In the genomic region with DNA sequence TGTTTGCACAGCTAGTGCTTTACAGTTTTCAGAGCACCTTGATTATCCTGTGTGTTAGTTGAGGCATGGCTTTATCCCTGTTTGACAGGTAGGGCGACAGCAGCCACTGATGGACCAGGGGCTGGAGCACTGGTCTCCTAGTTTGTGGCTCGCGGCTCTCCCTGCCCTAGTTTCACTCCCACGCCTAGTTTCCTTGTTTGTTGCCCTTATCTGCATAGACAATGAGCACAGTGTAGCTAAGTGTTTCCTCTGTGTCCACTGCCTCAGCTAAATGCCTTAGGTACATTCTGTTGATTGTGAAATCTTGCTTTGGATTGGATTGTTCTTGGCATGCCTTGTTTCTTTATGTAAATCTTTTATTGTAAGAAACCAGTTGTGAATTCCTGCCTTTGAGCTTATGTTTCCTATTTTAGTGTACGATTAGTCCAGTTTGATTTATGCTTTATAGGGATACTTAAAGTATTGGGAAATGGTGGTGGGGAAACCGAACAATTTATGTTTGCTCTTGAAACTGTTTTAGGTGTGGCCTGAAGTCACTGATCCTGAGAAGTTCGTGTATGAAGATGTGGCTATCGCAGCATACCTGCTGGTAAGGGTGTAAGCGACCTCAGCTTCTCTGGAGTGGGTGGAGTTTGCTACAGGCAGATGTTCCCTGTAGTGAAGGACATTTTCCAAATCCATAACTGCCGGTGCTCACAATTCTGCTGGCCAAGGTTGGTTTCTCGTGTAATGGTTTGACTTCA, we compare ENCODE assay signal across 17 cellular contexts. TPM values are rescaled to one million over a fixed set of nuclear protein-coding genes. Genes with fewer than 3 reads are reported as not detected.
A peak's percentile ranks its signal among the peaks of the same experiment; 100 is the strongest.
DNase-seq lines count a peak whose midpoint lies in the region; ATAC-seq lines count a peak whose summit lies in the region.
"Had no signal": no experiment of that assay in that cellular context is flagged by ENCODE, and none has a peak within 500 bp of the region (broad histone marks: within the 10 kb centered on the region; RNA-seq: fewer than 3 reads in every experiment).

No MANE protein-coding gene starts in this region.

- DNase-seq in CMK (ENCODE audit: low read depth) (peak; percentile 30), mucosa of gallbladder (ENCODE audit: low spot score) (peak; percentile 54), pons (ENCODE audit: low spot score) (no peak), T-cell (no peak)
- DNase-seq in activated CD4-positive, alpha-beta T cell treated with anti-CD3 and anti-CD28 coated beads for 48 hours: no peak
- DNase-seq: activated CD4-positive, alpha-beta T cell treated with anti-CD3 and anti-CD28 coated beads, Interleukin-2, amount 10 ng/mL, durations not matched to agents 7 days and 5 days; activated naive CD4-positive, alpha-beta T cell treated with Interleukin-2 at 50 U/mL for 16 hours; DMS53; islet precursor cell; NCI-H2081; NCI-H524; T-helper 9 cell; transverse colon had no signal

- H3K27ac Mint-ChIP-seq in activated T-helper 17 cell treated with anti-CD3 and anti-CD28 coated beads, Interleukin-2, amount 50 U/mL, for 72 hours: peak overlapping the region; percentile 36
- no peak overlapping the region for H3K27ac Mint-ChIP-seq in T-cell
- H3K27ac Mint-ChIP-seq: activated CD4-positive, alpha-beta T cell treated with anti-CD3 and anti-CD28 coated beads, Interleukin-2, amount 10 ng/mL, durations not matched to agents 7 days and 5 days; CD14-positive monocyte had no signal

- POLR2A ChIA-PET in T-cell (lab: Charles Lee): interaction anchor here in 1 of 2 donors (0.6 kb wide), 1 partner anchor 71 kb away, joined by 3 read pairs; no protein-coding TSS in a partner anchor

- no peaks in the 10 kb centered on the region for H3K27me3 Mint-ChIP-seq in activated T-helper 17 cell treated with anti-CD3 and anti-CD28 coated beads, Interleukin-2, amount 50 U/mL, for 72 hours
- H3K27me3 Mint-ChIP-seq in T-cell: no peaks in the 10 kb centered on the region
- H3K27me3 Mint-ChIP-seq: activated CD4-positive, alpha-beta T cell treated with anti-CD3 and anti-CD28 coated beads, Interleukin-2, amount 10 ng/mL, durations not matched to agents 7 days and 5 days had no signal

- CTCF ChIA-PET in T-cell (lab: Charles Lee): interaction anchor here in 1 of 2 donors (0.6 to 0.9 kb wide), 2 partner anchors 17 to 606 kb away, joined by 3 read pairs; no protein-coding TSS in a partner anchor

- H3K4me3 Mint-ChIP-seq in activated T-helper 17 cell treated with anti-CD3 and anti-CD28 coated beads, Interleukin-2, amount 50 U/mL, for 72 hours: no peak overlapping the region
- H3K4me3 Mint-ChIP-seq in T-cell: no peak overlapping the region
- H3K4me3 Mint-ChIP-seq: activated CD4-positive, alpha-beta T cell treated with anti-CD3 and anti-CD28 coated beads, Interleukin-2, amount 10 ng/mL, durations not matched to agents 7 days and 5 days; CD14-positive monocyte had no signal

- peaks cover 93% of the 10 kb centered on the region for H3K36me3 Mint-ChIP-seq in activated T-helper 17 cell treated with anti-CD3 and anti-CD28 coated beads, Interleukin-2, amount 50 U/mL, for 72 hours (ENCODE audit: low read depth)
- peaks cover 46% of the 10 kb centered on the region for H3K36me3 Mint-ChIP-seq in T-cell

- H3K9me3 Mint-ChIP-seq in activated T-helper 17 cell treated with anti-CD3 and anti-CD28 coated beads, Interleukin-2, amount 50 U/mL, for 72 hours: no peaks in the 10 kb centered on the region
- no peaks in the 10 kb centered on the region for H3K9me3 Mint-ChIP-seq in T-cell
- H3K9me3 Mint-ChIP-seq: activated CD4-positive, alpha-beta T cell treated with anti-CD3 and anti-CD28 coated beads, Interleukin-2, amount 10 ng/mL, durations not matched to agents 7 days and 5 days; CD14-positive monocyte had no signal

- ATAC-seq in activated T-helper 17 cell treated with anti-CD3 and anti-CD28 coated beads, Interleukin-2, amount 50 U/mL, for 72 hours (replicated peaks): peak; percentile 26
- ATAC-seq in esophagus mucosa (peak; percentile 93), T-cell (replicated peaks in 1 of 4) (no peak), HG03571 (IDR thresholded peaks at IDR 0.05; ENCODE audit: unreplicated experiment) (no peak)

- peaks cover 7% of the 10 kb centered on the region for H3K4me1 Mint-ChIP-seq in activated T-helper 17 cell treated with anti-CD3 and anti-CD28 coated beads, Interleukin-2, amount 50 U/mL, for 72 hours
- no peaks in the 10 kb centered on the region for H3K4me1 Mint-ChIP-seq in T-cell
- H3K4me1 Mint-ChIP-seq: activated CD4-positive, alpha-beta T cell treated with anti-CD3 and anti-CD28 coated beads, Interleukin-2, amount 10 ng/mL, durations not matched to agents 7 days and 5 days; CD14-positive monocyte had no signal

RNA-seq across cellular contexts. Expression of a gene that starts 11.0 kb away (rescaled TPM):
- total RNA-seq in activated T-helper 17 cell treated with anti-CD3 and anti-CD28 coated beads, Interleukin-2, amount 50 U/mL, for 72 hours: 10 to 100 TPM; 24.0 to 37.3 TPM
- total RNA-seq in esophagus mucosa (15.7 TPM), mucosa of gallbladder (22.8 TPM), T-cell (10 to 100 TPM; 25.6 to 40.9 (median 35.3) TPM)

RNA-seq across cellular contexts. Expression of a gene that starts 11.1 kb away (rescaled TPM):
- 10 to 100 TPM; 34.4 to 63.6 TPM for total RNA-seq in activated T-helper 17 cell treated with anti-CD3 and anti-CD28 coated beads, Interleukin-2, amount 50 U/mL, for 72 hours
- total RNA-seq in esophagus mucosa: 48.0 TPM
- 29.0 TPM for total RNA-seq in mucosa of gallbladder
- total RNA-seq in T-cell: 10 to 100 TPM in 4 of 5 donors, 1 to 10 TPM in 1; 9.4 to 20.7 (median 15.8) TPM

Comparison
In these comparisons a context has a peak if more than half of its experiments do, and no peak if none do; other contexts are left out.
1. DNase-seq: peak in CMK (single experiment) and mucosa of gallbladder (single experiment); none in pons (single experiment), activated CD4-positive, alpha-beta T cell treated with anti-CD3 and anti-CD28 coated beads for 48 hours (single experiment) and T-cell (0 of 34).
2. ATAC-seq: peak in activated T-helper 17 cell treated with anti-CD3 and anti-CD28 coated beads, Interleukin-2, amount 50 U/mL, for 72 hours (single experiment) and esophagus mucosa (single experiment); none in T-cell (0 of 4) and HG03571 (single experiment).